Comparison of ENCODE assay signal across 1 cellular context in genomic region chr19:18437481-18438330, GRCh38.
TF ChIP-seq lines count a peak whose summit lies in the region.

ISYNA1 (minus strand) TSS chr19:18438133; CDS start chr19:18437979, 154 bp downstream.

TF ChIP-seq in SK-N-SH, 30 proteins besides CTCF, POLR2A, EP300 and RAD21 (continued from another document):
- no peak for TF ChIP-seq ZBTB33 (IDR thresholded peaks at IDR 0.05; ENCODE audit: borderline replicate concordance, low read depth)
- no peak for TF ChIP-seq RCOR1 (IDR thresholded peaks at IDR 0.05; ENCODE audit: low read length)
